8 cellular contexts compared by ENCODE assay signal in the genomic region with DNA sequence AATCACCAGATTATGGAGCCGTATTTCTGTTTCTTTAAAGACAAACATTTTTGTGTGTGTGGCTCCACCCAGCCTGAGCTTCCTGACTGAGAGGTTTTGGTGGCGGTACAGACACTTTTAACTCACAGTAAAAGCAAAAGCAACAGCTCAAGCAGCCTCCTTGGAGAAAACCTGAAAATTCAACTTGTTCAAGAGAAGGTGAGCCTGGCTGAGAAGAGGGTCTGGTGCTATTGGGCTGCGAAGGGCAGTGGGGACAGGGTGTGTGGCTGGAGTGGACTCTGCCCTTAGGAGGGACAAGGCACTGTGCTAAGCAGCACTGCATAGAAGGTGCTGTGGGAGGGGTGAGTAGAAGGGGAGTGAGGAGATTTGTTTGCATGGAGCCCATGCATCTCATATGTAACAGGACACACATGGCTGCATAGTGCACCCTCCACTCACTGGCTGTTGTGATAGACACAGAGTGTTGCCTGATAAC. TPM values are rescaled to one million over a fixed set of nuclear protein-coding genes. Genes with fewer than 3 reads are reported as not detected.
DNase-seq lines count a peak whose midpoint lies in the region; TF ChIP-seq lines count a peak whose summit lies in the region.

A gene (plus strand): TSS at position 125 of the 475 bp plus-strand sequence. CDS start 5,103 bp downstream, outside the sequence.

- TF ChIP-seq POLR2A in esophagus squamous epithelium (IDR thresholded peaks at IDR 0.05): peak in 2 of 4 donors; percentile 43 to 67

- POLR2A ChIA-PET in activated CD4-positive, alpha-beta T cell treated with anti-CD3 and anti-CD28 coated beads, Interleukin-2, amount 10 ng/mL, durations not matched to agents 7 days and 5 days (lab: Charles Lee): interaction anchor here (0.6 to 3.8 kb wide), 13 partner anchors 12 to 241 kb away, joined by 3 to 45 read pairs (median 5); a partner anchor contains a TSS

- 30 to 45% methylated on average over 3 of the region's 3 CpGs for WGBS in esophagus squamous epithelium, 2 donors

- H3K4me3 ChIP-seq in esophagus squamous epithelium: peak within 1 kb of the TSS; percentile 22 to 64 (median 38)

- no peaks in the 10 kb centered on the region for H3K36me3 ChIP-seq in esophagus squamous epithelium

- peaks cover 0 to 5% (median 0%) of the 10 kb centered on the region in 3 donors for H3K4me1 ChIP-seq in esophagus squamous epithelium

- H3K4me1 Mint-ChIP-seq in activated CD4-positive, alpha-beta T cell treated with anti-CD3 and anti-CD28 coated beads, Interleukin-2, amount 10 ng/mL, durations not matched to agents 7 days and 5 days: peaks cover 48% of the 10 kb centered on the region

- peak within 1 kb of the TSS; percentile 53 to 80 (median 65) for H3K27ac ChIP-seq in esophagus squamous epithelium

- peaks cover 19% of the 10 kb centered on the region for H3K9me3 Mint-ChIP-seq in activated CD4-positive, alpha-beta T cell treated with anti-CD3 and anti-CD28 coated beads, Interleukin-2, amount 10 ng/mL, durations not matched to agents 7 days and 5 days

- intact Hi-C loops in esophagus squamous epithelium (cut with DNase I): no loop called here

- peak; percentile 19 to 34 for DNase-seq in stimulated activated CD4-positive, alpha-beta T cell treated with anti-CD3 and anti-CD28 coated beads, Interleukin-15, amount 100 ng/mL, for 1 hour (ENCODE audit: low read depth in 1 of 2, low spot score in 1 of 2)
- DNase-seq in stimulated activated CD4-positive, alpha-beta T cell treated with anti-CD3 and anti-CD28 coated beads, Interleukin-12 subunit alpha, Interleukin-12 subunit beta, amount 100 ng/mL, for 4 hours: no peak
- DNase-seq in activated CD4-positive, alpha-beta T cell treated with anti-CD3 and anti-CD28 coated beads, Interleukin-2, amount 10 ng/mL, durations not matched to agents 7 days and 5 days: peak; percentile 86
- DNase-seq in esophagus squamous epithelium (lab: John Stamatoyannopoulos, UW): no peak
- DNase-seq in stimulated activated CD4-positive, alpha-beta T cell treated with anti-CD3 and anti-CD28 coated beads, Interleukin-4, amount 100 ng/mL, for 24 hours: peak; percentile 63
- DNase-seq in NCI-H2227 treated with DMSO at 0.1 percent for 48 hours (lab: John Stamatoyannopoulos, UW): no peak
- DNase-seq in NCI-H1436 (lab: John Stamatoyannopoulos, UW): no peak
- DNase-seq in NCI-H446 (lab: John Stamatoyannopoulos, UW): no peak

- H3K36me3 Mint-ChIP-seq in activated CD4-positive, alpha-beta T cell treated with anti-CD3 and anti-CD28 coated beads, Interleukin-2, amount 10 ng/mL, durations not matched to agents 7 days and 5 days (ENCODE audit: low read depth): peaks cover 71% of the 10 kb centered on the region

- H3K4me3 Mint-ChIP-seq in activated CD4-positive, alpha-beta T cell treated with anti-CD3 and anti-CD28 coated beads, Interleukin-2, amount 10 ng/mL, durations not matched to agents 7 days and 5 days: peak within 1 kb of the TSS; percentile 98

- no peaks in the 10 kb centered on the region for H3K27me3 Mint-ChIP-seq in activated CD4-positive, alpha-beta T cell treated with anti-CD3 and anti-CD28 coated beads, Interleukin-2, amount 10 ng/mL, durations not matched to agents 7 days and 5 days

- no peaks in the 10 kb centered on the region for H3K9me3 ChIP-seq in esophagus squamous epithelium

- TF ChIP-seq CTCF in esophagus squamous epithelium (IDR thresholded peaks at IDR 0.05): no peak

- H3K27ac Mint-ChIP-seq in activated CD4-positive, alpha-beta T cell treated with anti-CD3 and anti-CD28 coated beads, Interleukin-2, amount 10 ng/mL, durations not matched to agents 7 days and 5 days: peak within 1 kb of the TSS; percentile 97

- CTCF ChIA-PET in activated CD4-positive, alpha-beta T cell treated with anti-CD3 and anti-CD28 coated beads, Interleukin-2, amount 10 ng/mL, durations not matched to agents 7 days and 5 days (lab: Charles Lee): interaction anchor here (0.6 to 2.9 kb wide), 9 partner anchors 12 to 111 kb away, joined by 3 to 17 read pairs (median 4); no protein-coding TSS in a partner anchor

- H3K27me3 ChIP-seq in esophagus squamous epithelium: no peaks in the 10 kb centered on the region

RNA-seq across cellular contexts. Expression of the gene that starts here (rescaled TPM):
- 100 to 1,000 TPM; 239 to 244 TPM for total RNA-seq in activated CD4-positive, alpha-beta T cell treated with anti-CD3 and anti-CD28 coated beads, Interleukin-2, amount 10 ng/mL, durations not matched to agents 7 days and 5 days
- total RNA-seq in esophagus squamous epithelium: 10 to 100 TPM in 1 of 4 donors, 1 to 10 TPM in 2, under 1 TPM in 1; 0.64 to 18.1 (median 3.3) TPM

Comparison
In these comparisons a context has a peak if more than half of its experiments do, and no peak if none do; other contexts are left out.
1. RNA of the gene that starts here (total RNA-seq): 239 to 244 TPM in activated CD4-positive, alpha-beta T cell treated with anti-CD3 and anti-CD28 coated beads, Interleukin-2, amount 10 ng/mL, durations not matched to agents 7 days and 5 days; 0.64 to 18.1 TPM in esophagus squamous epithelium; every median in the first group is over 10 times any median in the second.
2. DNase-seq: peak in stimulated activated CD4-positive, alpha-beta T cell treated with anti-CD3 and anti-CD28 coated beads, Interleukin-15, amount 100 ng/mL, for 1 hour (2 of 2), activated CD4-positive, alpha-beta T cell treated with anti-CD3 and anti-CD28 coated beads, Interleukin-2, amount 10 ng/mL, durations not matched to agents 7 days and 5 days (single experiment) and stimulated activated CD4-positive, alpha-beta T cell treated with anti-CD3 and anti-CD28 coated beads, Interleukin-4, amount 100 ng/mL, for 24 hours (single experiment); none in stimulated activated CD4-positive, alpha-beta T cell treated with anti-CD3 and anti-CD28 coated beads, Interleukin-12 subunit alpha, Interleukin-12 subunit beta, amount 100 ng/mL, for 4 hours (single experiment), esophagus squamous epithelium (single experiment), NCI-H2227 treated with DMSO at 0.1 percent for 48 hours (single experiment), NCI-H1436 (single experiment) and NCI-H446 (0 of 2).